1 cellular context compared by ENCODE assay signal in genomic region chr20:33053291-33054106, GRCh38.
TF ChIP-seq lines count a peak whose summit lies in the region.

Gene BPIFB3 (plus strand): TSS chr20:33053903. CDS start chr20:33055436, 1,533 bp downstream.

TF ChIP-seq in WTC11, 78 proteins besides CTCF, POLR2A, EP300 and RAD21 (continued from another document):
- no peak for TF ChIP-seq ZNF532 (CRISPR knock-in tag; IDR thresholded peaks at IDR 0.05; ENCODE audit: borderline replicate concordance)
- no peak for TF ChIP-seq NR3C1 (CRISPR knock-in tag; conservative IDR thresholded peaks at IDR 0.05; ENCODE audit: low read depth)
- TF ChIP-seq JAZF1 (CRISPR knock-in tag; IDR thresholded peaks at IDR 0.05) = no peak
- no peak for TF ChIP-seq STAT6 (CRISPR knock-in tag; conservative IDR thresholded peaks at IDR 0.05; ENCODE audit: low read depth)
- TF ChIP-seq CDX4 (CRISPR knock-in tag; IDR thresholded peaks at IDR 0.05; ENCODE audit: borderline replicate concordance) = no peak
- no peak for TF ChIP-seq ZNF281 (CRISPR knock-in tag; IDR thresholded peaks at IDR 0.05)
